Comparison of ENCODE assay signal across 1 cellular context in the genomic region with DNA sequence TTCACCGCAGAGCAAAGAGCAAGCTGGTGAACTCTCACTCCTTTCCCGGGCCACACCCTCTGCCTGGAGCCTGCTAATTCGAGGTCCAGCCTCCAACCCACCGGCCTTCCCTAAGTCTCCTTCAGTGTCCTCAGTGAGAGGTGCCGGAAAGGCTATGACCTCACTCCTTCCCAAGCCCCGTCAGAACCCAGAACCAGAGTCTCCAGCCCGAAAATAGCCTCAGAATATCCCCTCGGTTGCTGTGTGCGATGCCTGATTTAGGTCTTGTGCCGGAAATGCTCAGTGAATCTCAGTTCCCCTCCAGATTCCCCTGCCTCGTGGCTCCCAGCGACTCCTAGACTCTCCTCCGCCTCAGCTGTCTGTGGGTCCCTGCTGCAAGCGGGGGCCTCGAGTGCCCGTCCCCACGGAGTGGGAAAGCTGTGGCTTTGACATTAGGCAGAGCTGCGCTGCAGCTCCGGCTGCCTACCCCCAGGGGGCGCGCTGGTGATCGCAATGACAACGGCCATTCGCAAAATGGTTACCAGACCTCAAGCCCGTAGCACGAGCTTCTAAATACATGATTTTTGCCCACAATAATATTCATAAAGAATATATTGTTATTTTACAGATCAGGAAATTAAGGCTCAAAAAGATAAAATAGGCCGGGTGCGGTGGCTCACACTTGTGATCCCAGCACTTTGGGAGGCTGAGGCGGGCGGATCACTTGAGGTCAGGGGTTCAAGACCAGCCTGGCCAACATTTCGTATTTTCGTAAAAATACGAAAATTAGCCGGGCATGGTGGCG.
TF ChIP-seq lines count a peak whose summit lies in the region.

No MANE protein-coding gene starts in this region.

TF ChIP-seq in HepG2, 621 proteins besides CTCF, POLR2A, EP300 and RAD21 (continued from another document and continues in another):
- TF ChIP-seq, protein P1, sequence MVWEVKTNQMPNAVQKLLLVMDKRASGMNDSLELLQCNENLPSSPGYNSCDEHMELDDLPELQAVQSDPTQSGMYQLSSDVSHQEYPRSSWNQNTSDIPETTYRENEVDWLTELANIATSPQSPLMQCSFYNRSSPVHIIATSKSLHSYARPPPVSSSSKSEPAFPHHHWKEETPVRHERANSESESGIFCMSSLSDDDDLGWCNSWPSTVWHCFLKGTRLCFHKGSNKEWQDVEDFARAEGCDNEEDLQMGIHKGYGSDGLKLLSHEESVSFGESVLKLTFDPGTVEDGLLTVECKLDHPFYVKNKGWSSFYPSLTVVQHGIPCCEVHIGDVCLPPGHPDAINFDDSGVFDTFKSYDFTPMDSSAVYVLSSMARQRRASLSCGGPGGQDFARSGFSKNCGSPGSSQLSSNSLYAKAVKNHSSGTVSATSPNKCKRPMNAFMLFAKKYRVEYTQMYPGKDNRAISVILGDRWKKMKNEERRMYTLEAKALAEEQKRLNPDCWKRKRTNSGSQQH (CRISPR knock-in tag; IDR thresholded peaks at IDR 0.05; ENCODE audit: low read depth): no peak; the same call in 1 of the 2 replicates
- TF ChIP-seq NFE2 (CRISPR knock-in tag; IDR thresholded peaks at IDR 0.05) (no peak), ELF4 (CRISPR knock-in tag; IDR thresholded peaks at IDR 0.05; ENCODE audit: borderline replicate concordance) (no peak), ZMYM4 (CRISPR knock-in tag; IDR thresholded peaks at IDR 0.05) (peak; percentile 21; the same call in 1 of the 2 replicates), KAT7 (CRISPR knock-in tag; IDR thresholded peaks at IDR 0.05; ENCODE audit: borderline replicate concordance) (no peak), DPF2 (CRISPR knock-in tag; IDR thresholded peaks at IDR 0.05; ENCODE audit: borderline replicate concordance, low read depth) (no peak), HMG20A (CRISPR knock-in tag; IDR thresholded peaks at IDR 0.05; ENCODE audit: borderline replicate concordance) (no peak), ZFP62 (CRISPR knock-in tag; IDR thresholded peaks at IDR 0.05) (no peak), NCOA2 (CRISPR knock-in tag; IDR thresholded peaks at IDR 0.05) (no peak), CHD2 (IDR thresholded peaks at IDR 0.05; ENCODE audit: low read depth, low read length) (no peak), IRX3 (CRISPR knock-in tag; IDR thresholded peaks at IDR 0.05; ENCODE audit: borderline replicate concordance, low read depth) (no peak; the same call in 1 of the 2 replicates), SP1 (IDR thresholded peaks at IDR 0.05) (no peak), SP1 (CRISPR knock-in tag; IDR thresholded peaks at IDR 0.05) (no peak), GLI4 (CRISPR knock-in tag; IDR thresholded peaks at IDR 0.05; ENCODE audit: borderline replicate concordance) (0 out of 2 replicates have a peak, but pooled peaks have one; percentile 37), ZBTB7B (CRISPR knock-in tag; IDR thresholded peaks at IDR 0.05) (0 out of 2 replicates have a peak, but pooled peaks have one; percentile 15), ZNF782 (CRISPR knock-in tag; IDR thresholded peaks at IDR 0.05; ENCODE audit: borderline replicate concordance) (0 out of 2 replicates have a peak, but pooled peaks have one; percentile 48), CREB1 (IDR thresholded peaks at IDR 0.05) (no peak), CREB1 (CRISPR knock-in tag; IDR thresholded peaks at IDR 0.05) (no peak), ZNF234 (CRISPR knock-in tag; conservative IDR thresholded peaks at IDR 0.05) (no peak), SSRP1 (CRISPR knock-in tag; IDR thresholded peaks at IDR 0.05) (no peak), SALL2 (CRISPR knock-in tag; IDR thresholded peaks at IDR 0.05) (0 out of 2 replicates have a peak, but pooled peaks have one; percentile 43), TOPORS (CRISPR knock-in tag; IDR thresholded peaks at IDR 0.05) (no peak), NR2C2 (CRISPR knock-in tag; IDR thresholded peaks at IDR 0.05; ENCODE audit: borderline replicate concordance) (0 out of 2 replicates have a peak, but pooled peaks have one; percentile 21)
- TF ChIP-seq, protein P2, sequence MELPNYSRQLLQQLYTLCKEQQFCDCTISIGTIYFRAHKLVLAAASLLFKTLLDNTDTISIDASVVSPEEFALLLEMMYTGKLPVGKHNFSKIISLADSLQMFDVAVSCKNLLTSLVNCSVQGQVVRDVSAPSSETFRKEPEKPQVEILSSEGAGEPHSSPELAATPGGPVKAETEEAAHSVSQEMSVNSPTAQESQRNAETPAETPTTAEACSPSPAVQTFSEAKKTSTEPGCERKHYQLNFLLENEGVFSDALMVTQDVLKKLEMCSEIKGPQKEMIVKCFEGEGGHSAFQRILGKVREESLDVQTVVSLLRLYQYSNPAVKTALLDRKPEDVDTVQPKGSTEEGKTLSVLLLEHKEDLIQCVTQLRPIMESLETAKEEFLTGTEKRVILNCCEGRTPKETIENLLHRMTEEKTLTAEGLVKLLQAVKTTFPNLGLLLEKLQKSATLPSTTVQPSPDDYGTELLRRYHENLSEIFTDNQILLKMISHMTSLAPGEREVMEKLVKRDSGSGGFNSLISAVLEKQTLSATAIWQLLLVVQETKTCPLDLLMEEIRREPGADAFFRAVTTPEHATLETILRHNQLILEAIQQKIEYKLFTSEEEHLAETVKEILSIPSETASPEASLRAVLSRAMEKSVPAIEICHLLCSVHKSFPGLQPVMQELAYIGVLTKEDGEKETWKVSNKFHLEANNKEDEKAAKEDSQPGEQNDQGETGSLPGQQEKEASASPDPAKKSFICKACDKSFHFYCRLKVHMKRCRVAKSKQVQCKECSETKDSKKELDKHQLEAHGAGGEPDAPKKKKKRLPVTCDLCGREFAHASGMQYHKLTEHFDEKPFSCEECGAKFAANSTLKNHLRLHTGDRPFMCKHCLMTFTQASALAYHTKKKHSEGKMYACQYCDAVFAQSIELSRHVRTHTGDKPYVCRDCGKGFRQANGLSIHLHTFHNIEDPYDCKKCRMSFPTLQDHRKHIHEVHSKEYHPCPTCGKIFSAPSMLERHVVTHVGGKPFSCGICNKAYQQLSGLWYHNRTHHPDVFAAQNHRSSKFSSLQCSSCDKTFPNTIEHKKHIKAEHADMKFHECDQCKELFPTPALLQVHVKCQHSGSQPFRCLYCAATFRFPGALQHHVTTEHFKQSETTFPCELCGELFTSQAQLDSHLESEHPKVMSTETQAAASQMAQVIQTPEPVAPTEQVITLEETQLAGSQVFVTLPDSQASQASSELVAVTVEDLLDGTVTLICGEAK (IDR thresholded peaks at IDR 0.05): no peak
- TF ChIP-seq, protein P2 (CRISPR knock-in tag; IDR thresholded peaks at IDR 0.05): no peak
- TF ChIP-seq, protein P3, sequence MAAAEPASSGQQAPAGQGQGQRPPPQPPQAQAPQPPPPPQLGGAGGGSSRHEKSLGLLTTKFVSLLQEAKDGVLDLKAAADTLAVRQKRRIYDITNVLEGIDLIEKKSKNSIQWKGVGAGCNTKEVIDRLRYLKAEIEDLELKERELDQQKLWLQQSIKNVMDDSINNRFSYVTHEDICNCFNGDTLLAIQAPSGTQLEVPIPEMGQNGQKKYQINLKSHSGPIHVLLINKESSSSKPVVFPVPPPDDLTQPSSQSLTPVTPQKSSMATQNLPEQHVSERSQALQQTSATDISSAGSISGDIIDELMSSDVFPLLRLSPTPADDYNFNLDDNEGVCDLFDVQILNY (CRISPR knock-in tag; conservative IDR thresholded peaks at IDR 0.05): no peak
- TF ChIP-seq, protein P4, sequence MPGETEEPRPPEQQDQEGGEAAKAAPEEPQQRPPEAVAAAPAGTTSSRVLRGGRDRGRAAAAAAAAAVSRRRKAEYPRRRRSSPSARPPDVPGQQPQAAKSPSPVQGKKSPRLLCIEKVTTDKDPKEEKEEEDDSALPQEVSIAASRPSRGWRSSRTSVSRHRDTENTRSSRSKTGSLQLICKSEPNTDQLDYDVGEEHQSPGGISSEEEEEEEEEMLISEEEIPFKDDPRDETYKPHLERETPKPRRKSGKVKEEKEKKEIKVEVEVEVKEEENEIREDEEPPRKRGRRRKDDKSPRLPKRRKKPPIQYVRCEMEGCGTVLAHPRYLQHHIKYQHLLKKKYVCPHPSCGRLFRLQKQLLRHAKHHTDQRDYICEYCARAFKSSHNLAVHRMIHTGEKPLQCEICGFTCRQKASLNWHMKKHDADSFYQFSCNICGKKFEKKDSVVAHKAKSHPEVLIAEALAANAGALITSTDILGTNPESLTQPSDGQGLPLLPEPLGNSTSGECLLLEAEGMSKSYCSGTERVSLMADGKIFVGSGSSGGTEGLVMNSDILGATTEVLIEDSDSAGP (CRISPR knock-in tag; IDR thresholded peaks at IDR 0.05; ENCODE audit: borderline replicate concordance): peak; percentile 71; the same call in 1 of the 2 replicates
- TF ChIP-seq, protein P5, sequence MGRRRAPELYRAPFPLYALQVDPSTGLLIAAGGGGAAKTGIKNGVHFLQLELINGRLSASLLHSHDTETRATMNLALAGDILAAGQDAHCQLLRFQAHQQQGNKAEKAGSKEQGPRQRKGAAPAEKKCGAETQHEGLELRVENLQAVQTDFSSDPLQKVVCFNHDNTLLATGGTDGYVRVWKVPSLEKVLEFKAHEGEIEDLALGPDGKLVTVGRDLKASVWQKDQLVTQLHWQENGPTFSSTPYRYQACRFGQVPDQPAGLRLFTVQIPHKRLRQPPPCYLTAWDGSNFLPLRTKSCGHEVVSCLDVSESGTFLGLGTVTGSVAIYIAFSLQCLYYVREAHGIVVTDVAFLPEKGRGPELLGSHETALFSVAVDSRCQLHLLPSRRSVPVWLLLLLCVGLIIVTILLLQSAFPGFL (CRISPR knock-in tag; IDR thresholded peaks at IDR 0.05): no peak
- TF ChIP-seq, protein P6, sequence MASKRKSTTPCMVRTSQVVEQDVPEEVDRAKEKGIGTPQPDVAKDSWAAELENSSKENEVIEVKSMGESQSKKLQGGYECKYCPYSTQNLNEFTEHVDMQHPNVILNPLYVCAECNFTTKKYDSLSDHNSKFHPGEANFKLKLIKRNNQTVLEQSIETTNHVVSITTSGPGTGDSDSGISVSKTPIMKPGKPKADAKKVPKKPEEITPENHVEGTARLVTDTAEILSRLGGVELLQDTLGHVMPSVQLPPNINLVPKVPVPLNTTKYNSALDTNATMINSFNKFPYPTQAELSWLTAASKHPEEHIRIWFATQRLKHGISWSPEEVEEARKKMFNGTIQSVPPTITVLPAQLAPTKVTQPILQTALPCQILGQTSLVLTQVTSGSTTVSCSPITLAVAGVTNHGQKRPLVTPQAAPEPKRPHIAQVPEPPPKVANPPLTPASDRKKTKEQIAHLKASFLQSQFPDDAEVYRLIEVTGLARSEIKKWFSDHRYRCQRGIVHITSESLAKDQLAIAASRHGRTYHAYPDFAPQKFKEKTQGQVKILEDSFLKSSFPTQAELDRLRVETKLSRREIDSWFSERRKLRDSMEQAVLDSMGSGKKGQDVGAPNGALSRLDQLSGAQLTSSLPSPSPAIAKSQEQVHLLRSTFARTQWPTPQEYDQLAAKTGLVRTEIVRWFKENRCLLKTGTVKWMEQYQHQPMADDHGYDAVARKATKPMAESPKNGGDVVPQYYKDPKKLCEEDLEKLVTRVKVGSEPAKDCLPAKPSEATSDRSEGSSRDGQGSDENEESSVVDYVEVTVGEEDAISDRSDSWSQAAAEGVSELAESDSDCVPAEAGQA (IDR thresholded peaks at IDR 0.05; ENCODE audit: low read depth): peak; percentile 70; the same call in 1 of the 2 replicates
- TF ChIP-seq, protein P6 (CRISPR knock-in tag; IDR thresholded peaks at IDR 0.05; ENCODE audit: borderline replicate concordance): no peak
- TF ChIP-seq, protein P7, sequence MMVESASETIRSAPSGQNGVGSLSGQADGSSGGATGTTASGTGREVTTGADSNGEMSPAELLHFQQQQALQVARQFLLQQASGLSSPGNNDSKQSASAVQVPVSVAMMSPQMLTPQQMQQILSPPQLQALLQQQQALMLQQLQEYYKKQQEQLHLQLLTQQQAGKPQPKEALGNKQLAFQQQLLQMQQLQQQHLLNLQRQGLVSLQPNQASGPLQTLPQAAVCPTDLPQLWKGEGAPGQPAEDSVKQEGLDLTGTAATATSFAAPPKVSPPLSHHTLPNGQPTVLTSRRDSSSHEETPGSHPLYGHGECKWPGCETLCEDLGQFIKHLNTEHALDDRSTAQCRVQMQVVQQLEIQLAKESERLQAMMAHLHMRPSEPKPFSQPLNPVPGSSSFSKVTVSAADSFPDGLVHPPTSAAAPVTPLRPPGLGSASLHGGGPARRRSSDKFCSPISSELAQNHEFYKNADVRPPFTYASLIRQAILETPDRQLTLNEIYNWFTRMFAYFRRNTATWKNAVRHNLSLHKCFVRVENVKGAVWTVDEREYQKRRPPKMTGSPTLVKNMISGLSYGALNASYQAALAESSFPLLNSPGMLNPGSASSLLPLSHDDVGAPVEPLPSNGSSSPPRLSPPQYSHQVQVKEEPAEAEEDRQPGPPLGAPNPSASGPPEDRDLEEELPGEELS (CRISPR knock-in tag; IDR thresholded peaks at IDR 0.05): no peak
